ENCODE assay signal across 8 cellular contexts in genomic region chr6:722077-722524, GRCh38. TPM values are rescaled to one million over a fixed set of nuclear protein-coding genes. Genes with fewer than 3 reads are reported as not detected.
DNase-seq lines count a peak whose midpoint lies in the region; ATAC-seq and TF ChIP-seq lines count a peak whose summit lies in the region.

No MANE protein-coding gene starts in this region.

- TF ChIP-seq POLR2A in sigmoid colon (IDR thresholded peaks at IDR 0.05), result no peak

- DNase-seq in NCI-H1417 (lab: John Stamatoyannopoulos, UW) (peak; percentile 41 to 82 (median 81)), NCI-H1417 treated with DMSO at 0.1 percent for 48 hours (lab: John Stamatoyannopoulos, UW) (no peak), NCI-H1048 (lab: John Stamatoyannopoulos, UW) (peak; percentile 64), T1000 (lab: John Stamatoyannopoulos, UW) (peak; percentile 30), anterior cingulate cortex (lab: John Stamatoyannopoulos, UW) (peak in 41 of 58 donors; percentile 5 to 76 (median 40)), right atrium auricular region (ENCODE audit: low spot score) (peak; percentile 69), sigmoid colon (peak; percentile 75)

- no peaks in the 10 kb centered on the region for H3K36me3 ChIP-seq in right atrium auricular region
- no peaks in the 10 kb centered on the region for H3K36me3 ChIP-seq in sigmoid colon

- H3K4me3 ChIP-seq in right atrium auricular region (no peak overlapping the region), sigmoid colon (no peak overlapping the region)

- intact Hi-C loops in sigmoid colon (cut with DNase I), result no loop called here

- H3K4me1 ChIP-seq in right atrium auricular region, result no peaks in the 10 kb centered on the region
- H3K4me1 ChIP-seq in sigmoid colon, result no peaks in the 10 kb centered on the region

- no peak for TF ChIP-seq EP300 in sigmoid colon (IDR thresholded peaks at IDR 0.05)

- no peak for ATAC-seq in GM19395 (IDR thresholded peaks at IDR 0.05; ENCODE audit: unreplicated experiment)

- H3K9me3 ChIP-seq in right atrium auricular region, result no peaks in the 10 kb centered on the region
- no peaks in the 10 kb centered on the region for H3K9me3 ChIP-seq in sigmoid colon

- H3K27me3 ChIP-seq in right atrium auricular region (no peaks in the 10 kb centered on the region), sigmoid colon (no peaks in the 10 kb centered on the region)

- WGBS in sigmoid colon, 2 donors, result 6 to 16% methylated on average over 11 of the region's 11 CpGs

- peak; percentile 69 to 87 for TF ChIP-seq CTCF in right atrium auricular region (IDR thresholded peaks at IDR 0.05)
- TF ChIP-seq CTCF in sigmoid colon (IDR thresholded peaks at IDR 0.05), result peak; percentile 30 to 88 (median 62)

- H3K27ac ChIP-seq in right atrium auricular region, result no peak overlapping the region
- H3K27ac ChIP-seq in sigmoid colon, result no peak overlapping the region

RNA-seq across cellular contexts. Expression of gene EXOC2, which starts 29.2 kb away (rescaled TPM):
- total RNA-seq in right atrium auricular region (10 to 100 TPM; 12.9 to 16.1 TPM), sigmoid colon (10 to 100 TPM; 15.3 to 23.2 (median 19.1) TPM)
- polyA plus RNA-seq in sigmoid colon, result 1 to 10 TPM; 5.4 to 9.5 (median 7.4) TPM
